In genomic region chr1:153658400-153659174, GRCh38 we compare ENCODE assay signal across 8 cellular contexts. TPM values are rescaled to one million over a fixed set of nuclear protein-coding genes. Genes with fewer than 3 reads are reported as not detected.
DNase-seq lines count a peak whose midpoint lies in the region; ATAC-seq and TF ChIP-seq lines count a peak whose summit lies in the region.

Gene SNAPIN (plus strand): TSS chr1:153658703. CDS start chr1:153658744, 41 bp downstream.

- DNase-seq in EL: peak; percentile 86
- DNase-seq in GOT3 (lab: John Stamatoyannopoulos, UW): peak; percentile 71
- DNase-seq in LNCaP clone FGC (ENCODE audit: low read depth): peak; percentile 63
- DNase-seq in activated T-helper 2 cell treated with anti-CD3 and anti-CD28 coated beads, Interferon-gamma antibody, Interleukin-2, Interleukin-4, amounts not matched to agents 10 μg/mL and 5 μg/mL and 100 μg/mL, durations not matched to agents 14 hours and 24 hours and 36 hours (ENCODE audit: low spot score): peak; percentile 90
- peak; percentile 82 for DNase-seq in fibroblast of mammary gland (ENCODE audit: low read depth)
- DNase-seq in natural killer cell treated with Interleukin-12 subunit alpha and Interleukin-12 subunit beta and Interleukin-15 and Interleukin-18, amount 100 ng/mL, for 72 hours (ENCODE audit: low spot score): peak; percentile 94
- DNase-seq in stimulated activated naive CD8-positive, alpha-beta T cell treated with anti-CD3 and anti-CD28 coated beads, Interleukin-15, Interleukin-2, amounts not matched to agents 100 U/mL and 50 U/mL, for 24 hours: peak; percentile 93

- intact Hi-C loops in activated T-helper 2 cell treated with anti-CD3 and anti-CD28 coated beads, Interferon-gamma antibody, Interleukin-2, Interleukin-4, amounts not matched to agents 10 μg/mL and 5 μg/mL and 100 μg/mL, durations not matched to agents 14 hours and 24 hours and 36 hours (cut with micrococcal nuclease): loop anchor here (1.0 kb wide), 2 partner anchors 13 to 25 kb away; no protein-coding TSS in a partner anchor

- no peaks in the 10 kb centered on the region for H3K9me3 Mint-ChIP-seq in activated T-helper 2 cell treated with anti-CD3 and anti-CD28 coated beads, Interferon-gamma antibody, Interleukin-2, Interleukin-4, amounts not matched to agents 10 μg/mL and 5 μg/mL and 100 μg/mL, durations not matched to agents 14 hours and 24 hours and 36 hours
- no peaks in the 10 kb centered on the region for H3K9me3 Mint-ChIP-seq in natural killer cell treated with Interleukin-12 subunit alpha and Interleukin-12 subunit beta and Interleukin-15 and Interleukin-18, amount 100 ng/mL, for 72 hours

- H3K4me3 ChIP-seq in LNCaP clone FGC (ENCODE audit: low read depth, low read length) (peak within 1 kb of the TSS; percentile 88), fibroblast of mammary gland (ENCODE audit: control insufficient read depth, low read depth, low read length) (peak within 1 kb of the TSS; percentile 90)

- H3K36me3 Mint-ChIP-seq in activated T-helper 2 cell treated with anti-CD3 and anti-CD28 coated beads, Interferon-gamma antibody, Interleukin-2, Interleukin-4, amounts not matched to agents 10 μg/mL and 5 μg/mL and 100 μg/mL, durations not matched to agents 14 hours and 24 hours and 36 hours (ENCODE audit: low read depth): peaks cover 27% of the 10 kb centered on the region
- peaks cover 19% of the 10 kb centered on the region for H3K36me3 Mint-ChIP-seq in natural killer cell treated with Interleukin-12 subunit alpha and Interleukin-12 subunit beta and Interleukin-15 and Interleukin-18, amount 100 ng/mL, for 72 hours

- peak within 1 kb of the TSS; percentile 96 for H3K4me3 Mint-ChIP-seq in activated T-helper 2 cell treated with anti-CD3 and anti-CD28 coated beads, Interferon-gamma antibody, Interleukin-2, Interleukin-4, amounts not matched to agents 10 μg/mL and 5 μg/mL and 100 μg/mL, durations not matched to agents 14 hours and 24 hours and 36 hours (ENCODE audit: low read depth)
- H3K4me3 Mint-ChIP-seq in natural killer cell treated with Interleukin-12 subunit alpha and Interleukin-12 subunit beta and Interleukin-15 and Interleukin-18, amount 100 ng/mL, for 72 hours: peak within 1 kb of the TSS; percentile 89

- H3K4me1 Mint-ChIP-seq in activated T-helper 2 cell treated with anti-CD3 and anti-CD28 coated beads, Interferon-gamma antibody, Interleukin-2, Interleukin-4, amounts not matched to agents 10 μg/mL and 5 μg/mL and 100 μg/mL, durations not matched to agents 14 hours and 24 hours and 36 hours (ENCODE audit: low read depth): peaks cover 12% of the 10 kb centered on the region
- H3K4me1 Mint-ChIP-seq in natural killer cell treated with Interleukin-12 subunit alpha and Interleukin-12 subunit beta and Interleukin-15 and Interleukin-18, amount 100 ng/mL, for 72 hours (ENCODE audit: low read depth in 2 of 2): peaks cover 5 to 17% of the 10 kb centered on the region in 2 donors

- H3K27ac Mint-ChIP-seq in activated T-helper 2 cell treated with anti-CD3 and anti-CD28 coated beads, Interferon-gamma antibody, Interleukin-2, Interleukin-4, amounts not matched to agents 10 μg/mL and 5 μg/mL and 100 μg/mL, durations not matched to agents 14 hours and 24 hours and 36 hours: peak within 1 kb of the TSS; percentile 70
- H3K27ac Mint-ChIP-seq in natural killer cell treated with Interleukin-12 subunit alpha and Interleukin-12 subunit beta and Interleukin-15 and Interleukin-18, amount 100 ng/mL, for 72 hours: peak within 1 kb of the TSS; percentile 76 to 90

- TF ChIP-seq CTCF in LNCaP clone FGC (IDR thresholded peaks at IDR 0.05; ENCODE audit: control insufficient read depth, extremely low read depth, insufficient read depth): no peak
- TF ChIP-seq CTCF in fibroblast of mammary gland (conservative IDR thresholded peaks at IDR 0.05; ENCODE audit: control insufficient read depth, insufficient read depth, low read depth, low read length): no peak

- TF ChIP-seq POLR2A in Raji (IDR thresholded peaks at IDR 0.05; ENCODE audit: insufficient read depth, low read depth, low read length): peak; percentile 83

- peak; percentile 98 to 99 for ATAC-seq in natural killer cell treated with Interleukin-12 subunit alpha and Interleukin-12 subunit beta and Interleukin-15 and Interleukin-18, amount 100 ng/mL, for 72 hours
- ATAC-seq in stimulated activated naive CD8-positive, alpha-beta T cell treated with anti-CD3 and anti-CD28 coated beads, Interleukin-15, Interleukin-2, amounts not matched to agents 100 U/mL and 50 U/mL, for 24 hours: peak; percentile 97

- H3K27me3 Mint-ChIP-seq in activated T-helper 2 cell treated with anti-CD3 and anti-CD28 coated beads, Interferon-gamma antibody, Interleukin-2, Interleukin-4, amounts not matched to agents 10 μg/mL and 5 μg/mL and 100 μg/mL, durations not matched to agents 14 hours and 24 hours and 36 hours (ENCODE audit: low read depth): no peaks in the 10 kb centered on the region
- no peaks in the 10 kb centered on the region for H3K27me3 Mint-ChIP-seq in natural killer cell treated with Interleukin-12 subunit alpha and Interleukin-12 subunit beta and Interleukin-15 and Interleukin-18, amount 100 ng/mL, for 72 hours

RNA-seq across cellular contexts. Expression of gene SNAPIN, which starts in this region (rescaled TPM):
- 32.8 and 33.1 TPM in 2 replicates for total RNA-seq in activated T-helper 2 cell treated with anti-CD3 and anti-CD28 coated beads, Interferon-gamma antibody, Interleukin-2, Interleukin-4, amounts not matched to agents 10 μg/mL and 5 μg/mL and 100 μg/mL, durations not matched to agents 14 hours and 24 hours and 36 hours
- total RNA-seq in natural killer cell treated with Interleukin-12 subunit alpha and Interleukin-12 subunit beta and Interleukin-15 and Interleukin-18, amount 100 ng/mL, for 72 hours: 10 to 100 TPM; 23.9 to 42.5 TPM

Comparison
In these comparisons a context has a peak if more than half of its experiments do, and no peak if none do; other contexts are left out.
1. Peak in every context shown above with its lines: DNase-seq, ATAC-seq and H3K4me3 ChIP-seq.